ENCODE assay signal across 10 cellular contexts in the genomic region with DNA sequence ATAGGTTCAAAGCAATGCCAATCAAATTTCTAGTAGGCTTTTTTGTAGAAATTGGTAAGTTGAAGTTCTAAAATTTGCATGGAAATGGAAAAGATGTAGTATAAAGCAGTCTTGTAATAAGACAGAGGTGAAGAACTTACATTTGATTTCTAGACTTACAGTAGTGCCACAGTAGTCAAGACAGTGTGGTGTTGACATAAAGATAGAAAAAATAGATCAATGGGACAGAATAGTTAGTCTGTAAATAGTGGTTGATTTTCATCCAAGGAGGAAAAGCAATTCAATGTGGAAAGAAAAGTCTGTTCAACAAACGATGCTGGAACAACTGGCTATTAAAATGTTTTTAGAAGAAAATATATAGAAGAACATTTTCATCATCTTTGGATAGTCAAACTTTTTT.
"Had no signal": no experiment of that assay in that cellular context is flagged by ENCODE, and none has a peak within 500 bp of the region (broad histone marks: within the 10 kb centered on the region; RNA-seq: fewer than 3 reads in every experiment).

No MANE protein-coding gene starts in this region.

- ATAC-seq: HCT116, K562 had no signal

- H3K27ac ChIP-seq: GM23248, HL-60, KMS-11 had no signal

- H3K9ac ChIP-seq: GM23248, KMS-11 had no signal

- H3K4me2 ChIP-seq: KMS-11 had no signal

- DNase-seq: GM23248, GOT3, H7, HFFc6, IMR-90 had no signal

- H3K9me3 ChIP-seq: HAP-1 had no signal

- H3K4me3 ChIP-seq: GM23248, HAP-1, K562 had no signal

- H3K4me1 ChIP-seq: HAP-1 had no signal

- FAIRE-seq: K562 had no signal

- H3K36me3 ChIP-seq: HAP-1 had no signal

- H2AFZ ChIP-seq: GM23248 had no signal
